In the genomic region with DNA sequence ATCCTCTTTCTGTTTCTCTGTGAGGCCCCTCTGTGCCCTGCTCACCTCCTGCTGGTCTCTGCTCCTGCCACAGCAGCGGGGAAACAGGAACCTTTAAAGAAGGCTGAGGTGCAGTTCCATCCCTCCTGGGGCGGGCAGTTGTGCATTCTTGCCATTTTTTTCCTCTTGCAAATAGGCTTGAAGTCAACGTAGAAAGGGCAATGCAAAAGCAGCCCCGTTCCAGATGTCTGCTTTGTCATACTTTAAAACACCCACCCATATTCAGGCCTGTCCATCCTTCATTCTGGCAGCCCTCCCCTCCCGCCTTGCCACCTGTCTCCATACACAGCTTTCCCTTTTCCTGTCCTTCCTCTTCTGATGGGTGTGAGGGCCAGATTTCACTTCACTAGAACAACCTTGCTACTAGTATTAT, we compare ENCODE assay signal across 12 cellular contexts.
A peak's percentile ranks its signal among the peaks of the same experiment; 100 is the strongest.
DNase-seq lines count a peak whose midpoint lies in the region; FAIRE-seq and TF ChIP-seq lines count a peak whose summit lies in the region.
"Had no signal": no experiment of that assay in that cellular context is flagged by ENCODE, and none has a peak within 500 bp of the region (broad histone marks: within the 10 kb centered on the region; RNA-seq: fewer than 3 reads in every experiment).

No MANE protein-coding gene starts in this region.

- H2BK5ac ChIP-seq in H1 (ENCODE audit: low read depth, low read length) = no peak overlapping the region

- DNase-seq in NCI-H510A (lab: John Stamatoyannopoulos, UW) = peak; percentile 3
- no peak for DNase-seq in NCI-H510A treated with DMSO at 0.1 percent for 48 hours (lab: John Stamatoyannopoulos, UW)
- DNase-seq in H1 (ENCODE audit: low read depth in 1 of 2, low spot score in 2 of 2) = peak in 1 of 2 experiments; percentile 38
- DNase-seq in mesothelial cell of epicardium (ENCODE audit: low spot score in 2 of 2, unreplicated experiment in 2 of 2) = no peak
- peak; percentile 47 for DNase-seq in urothelium cell line (ENCODE audit: low spot score)
- DNase-seq in NOMO-1 treated with DMSO at 0.1 percent for 48 hours (lab: John Stamatoyannopoulos, UW; ENCODE audit: unreplicated experiment) = no peak
- no peak for DNase-seq in NCI-H526 (lab: John Stamatoyannopoulos, UW)
- DNase-seq in HTR-8/SVneo (ENCODE audit: insufficient read length, low spot score) = no peak
- DNase-seq: activated B cell treated with CpG ODN at 0.5 μM for 24 hours, AML-193, Karpas-422 had no signal

- no peaks in the 10 kb centered on the region for H3K36me3 ChIP-seq in H1 (ENCODE audit: control insufficient read depth in 2 of 4, insufficient read depth in 4 of 4, low read length in 3 of 4)

- H3K4me1 Mint-ChIP-seq in mesothelial cell of epicardium = peaks cover 38% of the 10 kb centered on the region
- H3K4me1 Mint-ChIP-seq: activated B cell treated with CpG ODN at 0.5 μM for 24 hours had no signal

- H4K5ac ChIP-seq in H1 (ENCODE audit: insufficient read length, low read depth, low read length) = no peak overlapping the region

- no peak overlapping the region for H3K56ac ChIP-seq in H1 (replicated peaks; ENCODE audit: insufficient read length, low read depth, low read length)

- H2BK12ac ChIP-seq in H1 (ENCODE audit: low read depth, low read length) = no peak overlapping the region

- H3K27ac Mint-ChIP-seq in mesothelial cell of epicardium = peak overlapping the region; percentile 95
- H3K27ac Mint-ChIP-seq: activated B cell treated with CpG ODN at 0.5 μM for 24 hours had no signal

- no peak overlapping the region for H3K14ac ChIP-seq in H1 (ENCODE audit: insufficient read length)

- no peaks in the 10 kb centered on the region for H4K20me1 ChIP-seq in H1 (replicated peaks in 1 of 2; ENCODE audit: control insufficient read depth in 1 of 2, insufficient read depth in 2 of 2, low read length in 2 of 2)

- no peaks in the 10 kb centered on the region; the same call in 1 of the 2 replicates for H3K79me1 ChIP-seq in H1 (ENCODE audit: low read depth, low read length)

- H3K23me2 ChIP-seq in H1 (ENCODE audit: low read depth, low read length) = no peaks in the 10 kb centered on the region; the same call in 1 of the 2 replicates

- H3K36me3 Mint-ChIP-seq in mesothelial cell of epicardium = no peaks in the 10 kb centered on the region

- H3K4me1 ChIP-seq in H1 (replicated peaks in 1 of 4; ENCODE audit: control insufficient read depth in 3 of 4, insufficient read depth in 4 of 4, low read length in 3 of 4) = peaks cover 2 to 14% (median 11%) of the 10 kb centered on the region in 4 experiments

- H3K9me3 Mint-ChIP-seq in mesothelial cell of epicardium = peaks cover 9% of the 10 kb centered on the region
- H3K9me3 Mint-ChIP-seq: activated B cell treated with CpG ODN at 0.5 μM for 24 hours had no signal

- H3K4ac ChIP-seq in H1 (replicated peaks; ENCODE audit: insufficient read length, low read depth, low read length) = no peak overlapping the region

- no peak overlapping the region for H3K23ac ChIP-seq in H1 (ENCODE audit: insufficient read length)

- TF ChIP-seq POLR2A in H1 (IDR thresholded peaks at IDR 0.05; ENCODE audit: control extremely low read depth in 1 of 2, low read depth in 2 of 2, low read length in 2 of 2) = no peak

- no peak for TF ChIP-seq EP300 in H1 (IDR thresholded peaks at IDR 0.05; ENCODE audit: borderline replicate concordance in 1 of 2, low read depth in 2 of 2, low read length in 2 of 2)

- H2BK15ac ChIP-seq in H1 (ENCODE audit: low read length) = no peak overlapping the region

- TF ChIP-seq CTCF in H1 (IDR thresholded peaks at IDR 0.05; ENCODE audit: control extremely low read depth in 1 of 3, insufficient read depth in 1 of 3, low read depth in 1 of 3, low read length in 3 of 3) (no peak), mesothelial cell of epicardium (IDR thresholded peaks at IDR 0.05; ENCODE audit: unreplicated experiment) (no peak)

- no peak overlapping the region for H2AK5ac ChIP-seq in H1 (ENCODE audit: low read depth, low read length)

- no peak overlapping the region for H2AFZ ChIP-seq in H1 (ENCODE audit: low read length)

- H3K18ac ChIP-seq in H1 (ENCODE audit: extremely low read depth, low read length) = no peak overlapping the region

- 0 out of 8 replicates have a peak overlapping the region, but pooled peaks of 2 of the 4 experiments have one; percentile 1 to 2 for H3K4me3 ChIP-seq in H1 (ENCODE audit: extremely low read depth in 1 of 4, insufficient read depth in 2 of 4, low read depth in 3 of 4, low read length in 4 of 4)

- no peak overlapping the region for H4K91ac ChIP-seq in H1 (replicated peaks; ENCODE audit: insufficient read length, low read length)

- H3K27me3 Mint-ChIP-seq in mesothelial cell of epicardium (ENCODE audit: low read depth) = no peaks in the 10 kb centered on the region

- no peaks in the 10 kb centered on the region for H3K9me3 ChIP-seq in H1 (ENCODE audit: insufficient read depth in 2 of 2, low read depth in 1 of 2, low read length in 1 of 2)

- no peak overlapping the region for H2BK20ac ChIP-seq in H1 (ENCODE audit: low read length)

- H4K8ac ChIP-seq in H1 (ENCODE audit: extremely low read depth, insufficient read depth, low read length) = no peak overlapping the region

- WGBS in H1 (ENCODE audit: extremely low coverage in 1 of 2, insufficient coverage in 1 of 2, insufficient read length in 1 of 2, insufficient replicate concordance in 2 of 2, low coverage in 1 of 2, low lambda C conversion rate in 2 of 2, missing lambda C conversion rate in 1 of 2), 2 experiments = 26% methylated on average over 5 of the region's 5 CpGs; no CpG with 5 or more reads in 1 of the 2 experiments

- no peak overlapping the region for H3K9ac ChIP-seq in H1 (replicated peaks in 1 of 4; ENCODE audit: extremely low read depth in 1 of 4, low read depth in 3 of 4, low read length in 3 of 4)

- H3K27me3 ChIP-seq in H1 (replicated peaks in 1 of 4; ENCODE audit: control insufficient read depth in 3 of 4, extremely low read depth in 1 of 4, insufficient read depth in 3 of 4, low read length in 3 of 4) = no peaks in the 10 kb centered on the region; a peak in 1 of 7 replicates

- H3K79me2 ChIP-seq in H1 (ENCODE audit: control insufficient read depth in 1 of 2, insufficient read depth in 2 of 2, low read length in 2 of 2) = no peaks in the 10 kb centered on the region

- peak overlapping the region; percentile 37 for H3K4me3 Mint-ChIP-seq in mesothelial cell of epicardium
- H3K4me3 Mint-ChIP-seq: activated B cell treated with CpG ODN at 0.5 μM for 24 hours had no signal

- peak overlapping the region; percentile 6 to 23; a peak in 2 of 4 replicates for H3K4me2 ChIP-seq in H1 (ENCODE audit: insufficient read depth in 1 of 2, low read depth in 2 of 2, low read length in 2 of 2)

- TF ChIP-seq RAD21 in H1 (IDR thresholded peaks at IDR 0.05 in 1 of 2, conservative IDR thresholded peaks at IDR 0.05 in 1 of 2; ENCODE audit: low read depth in 2 of 2, low read length in 2 of 2) = no peak

- FAIRE-seq in H1 (lab: Jason Lieb, UNC) (no peak), urothelium cell line (lab: Jason Lieb, UNC) (no peak), HTR-8/SVneo (lab: Jason Lieb, UNC) (no peak)
- FAIRE-seq: frontal cortex had no signal

- no peak overlapping the region for H2BK120ac ChIP-seq in H1 (replicated peaks; ENCODE audit: low read depth, low read length)

- POLR2A ChIA-PET in H1 (lab: Charles Lee; ENCODE audit: partially characterized antibody) = interaction anchor here (0.6 kb wide), 1 partner anchor 62 kb away, joined by 3 read pairs; no protein-coding TSS in a partner anchor

- no peak overlapping the region for H3K27ac ChIP-seq in H1 (ENCODE audit: low read depth, low read length)

- CTCF ChIA-PET in H1 (lab: Charles Lee; ENCODE audit: partially characterized antibody) = interaction anchor here (1.1 to 3.1 kb wide), 9 partner anchors 12 to 122 kb away, joined by 3 to 12 read pairs (median 4); no protein-coding TSS in a partner anchor

TF ChIP-seq in H1, 55 proteins besides CTCF, POLR2A, EP300 and RAD21:
- 0 out of 2 replicates have a peak, but pooled peaks have one; percentile 24 for TF ChIP-seq TEAD4 (IDR thresholded peaks at IDR 0.05; ENCODE audit: low read depth, low read length)
- no peak for TF ChIP-seq BCL11A (IDR thresholded peaks at IDR 0.05; ENCODE audit: low read depth in 2 of 2, low read length in 2 of 2)

Comparison
In these comparisons a context has a peak if more than half of its experiments do, and no peak if none do; other contexts are left out.
1. DNase-seq: peak in NCI-H510A (single experiment) and urothelium cell line (single experiment); none in NCI-H510A treated with DMSO at 0.1 percent for 48 hours (single experiment), mesothelial cell of epicardium (0 of 2), NOMO-1 treated with DMSO at 0.1 percent for 48 hours (single experiment), NCI-H526 (0 of 2) and HTR-8/SVneo (single experiment).